In genomic region chr20:62804632-62805364, GRCh38 we compare ENCODE assay signal across 1 cellular context.
TF ChIP-seq lines count a peak whose summit lies in the region.

A gene with protein sequence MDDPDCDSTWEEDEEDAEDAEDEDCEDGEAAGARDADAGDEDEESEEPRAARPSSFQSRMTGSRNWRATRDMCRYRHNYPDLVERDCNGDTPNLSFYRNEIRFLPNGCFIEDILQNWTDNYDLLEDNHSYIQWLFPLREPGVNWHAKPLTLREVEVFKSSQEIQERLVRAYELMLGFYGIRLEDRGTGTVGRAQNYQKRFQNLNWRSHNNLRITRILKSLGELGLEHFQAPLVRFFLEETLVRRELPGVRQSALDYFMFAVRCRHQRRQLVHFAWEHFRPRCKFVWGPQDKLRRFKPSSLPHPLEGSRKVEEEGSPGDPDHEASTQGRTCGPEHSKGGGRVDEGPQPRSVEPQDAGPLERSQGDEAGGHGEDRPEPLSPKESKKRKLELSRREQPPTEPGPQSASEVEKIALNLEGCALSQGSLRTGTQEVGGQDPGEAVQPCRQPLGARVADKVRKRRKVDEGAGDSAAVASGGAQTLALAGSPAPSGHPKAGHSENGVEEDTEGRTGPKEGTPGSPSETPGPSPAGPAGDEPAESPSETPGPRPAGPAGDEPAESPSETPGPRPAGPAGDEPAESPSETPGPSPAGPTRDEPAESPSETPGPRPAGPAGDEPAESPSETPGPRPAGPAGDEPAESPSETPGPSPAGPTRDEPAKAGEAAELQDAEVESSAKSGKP (plus strand): TSS chr20:62804835. CDS start chr20:62804860, 25 bp downstream.

TF ChIP-seq in HepG2, 621 proteins besides CTCF, POLR2A, EP300 and RAD21 (continued from another document and continues in another):
- TF ChIP-seq, protein P1, sequence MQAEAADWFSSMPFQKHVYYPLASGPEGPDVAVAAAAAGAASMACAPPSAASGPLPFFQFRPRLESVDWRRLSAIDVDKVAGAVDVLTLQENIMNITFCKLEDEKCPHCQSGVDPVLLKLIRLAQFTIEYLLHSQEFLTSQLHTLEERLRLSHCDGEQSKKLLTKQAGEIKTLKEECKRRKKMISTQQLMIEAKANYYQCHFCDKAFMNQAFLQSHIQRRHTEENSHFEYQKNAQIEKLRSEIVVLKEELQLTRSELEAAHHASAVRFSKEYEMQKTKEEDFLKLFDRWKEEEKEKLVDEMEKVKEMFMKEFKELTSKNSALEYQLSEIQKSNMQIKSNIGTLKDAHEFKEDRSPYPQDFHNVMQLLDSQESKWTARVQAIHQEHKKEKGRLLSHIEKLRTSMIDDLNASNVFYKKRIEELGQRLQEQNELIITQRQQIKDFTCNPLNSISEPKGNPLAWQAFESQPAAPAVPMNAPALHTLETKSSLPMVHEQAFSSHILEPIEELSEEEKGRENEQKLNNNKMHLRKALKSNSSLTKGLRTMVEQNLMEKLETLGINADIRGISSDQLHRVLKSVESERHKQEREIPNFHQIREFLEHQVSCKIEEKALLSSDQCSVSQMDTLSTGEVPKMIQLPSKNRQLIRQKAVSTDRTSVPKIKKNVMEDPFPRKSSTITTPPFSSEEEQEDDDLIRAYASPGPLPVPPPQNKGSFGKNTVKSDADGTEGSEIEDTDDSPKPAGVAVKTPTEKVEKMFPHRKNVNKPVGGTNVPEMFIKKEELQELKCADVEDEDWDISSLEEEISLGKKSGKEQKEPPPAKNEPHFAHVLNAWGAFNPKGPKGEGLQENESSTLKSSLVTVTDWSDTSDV (CRISPR knock-in tag; IDR thresholded peaks at IDR 0.05): peak; percentile 74; the same call in 1 of the 2 replicates
- peak; percentile 56 for TF ChIP-seq ZNF343 (CRISPR knock-in tag; IDR thresholded peaks at IDR 0.05)
- TF ChIP-seq, protein P2, sequence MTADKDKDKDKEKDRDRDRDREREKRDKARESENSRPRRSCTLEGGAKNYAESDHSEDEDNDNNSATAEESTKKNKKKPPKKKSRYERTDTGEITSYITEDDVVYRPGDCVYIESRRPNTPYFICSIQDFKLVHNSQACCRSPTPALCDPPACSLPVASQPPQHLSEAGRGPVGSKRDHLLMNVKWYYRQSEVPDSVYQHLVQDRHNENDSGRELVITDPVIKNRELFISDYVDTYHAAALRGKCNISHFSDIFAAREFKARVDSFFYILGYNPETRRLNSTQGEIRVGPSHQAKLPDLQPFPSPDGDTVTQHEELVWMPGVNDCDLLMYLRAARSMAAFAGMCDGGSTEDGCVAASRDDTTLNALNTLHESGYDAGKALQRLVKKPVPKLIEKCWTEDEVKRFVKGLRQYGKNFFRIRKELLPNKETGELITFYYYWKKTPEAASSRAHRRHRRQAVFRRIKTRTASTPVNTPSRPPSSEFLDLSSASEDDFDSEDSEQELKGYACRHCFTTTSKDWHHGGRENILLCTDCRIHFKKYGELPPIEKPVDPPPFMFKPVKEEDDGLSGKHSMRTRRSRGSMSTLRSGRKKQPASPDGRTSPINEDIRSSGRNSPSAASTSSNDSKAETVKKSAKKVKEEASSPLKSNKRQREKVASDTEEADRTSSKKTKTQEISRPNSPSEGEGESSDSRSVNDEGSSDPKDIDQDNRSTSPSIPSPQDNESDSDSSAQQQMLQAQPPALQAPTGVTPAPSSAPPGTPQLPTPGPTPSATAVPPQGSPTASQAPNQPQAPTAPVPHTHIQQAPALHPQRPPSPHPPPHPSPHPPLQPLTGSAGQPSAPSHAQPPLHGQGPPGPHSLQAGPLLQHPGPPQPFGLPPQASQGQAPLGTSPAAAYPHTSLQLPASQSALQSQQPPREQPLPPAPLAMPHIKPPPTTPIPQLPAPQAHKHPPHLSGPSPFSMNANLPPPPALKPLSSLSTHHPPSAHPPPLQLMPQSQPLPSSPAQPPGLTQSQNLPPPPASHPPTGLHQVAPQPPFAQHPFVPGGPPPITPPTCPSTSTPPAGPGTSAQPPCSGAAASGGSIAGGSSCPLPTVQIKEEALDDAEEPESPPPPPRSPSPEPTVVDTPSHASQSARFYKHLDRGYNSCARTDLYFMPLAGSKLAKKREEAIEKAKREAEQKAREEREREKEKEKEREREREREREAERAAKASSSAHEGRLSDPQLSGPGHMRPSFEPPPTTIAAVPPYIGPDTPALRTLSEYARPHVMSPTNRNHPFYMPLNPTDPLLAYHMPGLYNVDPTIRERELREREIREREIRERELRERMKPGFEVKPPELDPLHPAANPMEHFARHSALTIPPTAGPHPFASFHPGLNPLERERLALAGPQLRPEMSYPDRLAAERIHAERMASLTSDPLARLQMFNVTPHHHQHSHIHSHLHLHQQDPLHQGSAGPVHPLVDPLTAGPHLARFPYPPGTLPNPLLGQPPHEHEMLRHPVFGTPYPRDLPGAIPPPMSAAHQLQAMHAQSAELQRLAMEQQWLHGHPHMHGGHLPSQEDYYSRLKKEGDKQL (CRISPR knock-in tag; IDR thresholded peaks at IDR 0.05; ENCODE audit: low read depth): no peak
- TF ChIP-seq TGIF2 (CRISPR knock-in tag; IDR thresholded peaks at IDR 0.05): peak; percentile 70; the same call in 1 of the 2 replicates
- peak; percentile 68; the same call in 1 of the 2 replicates for TF ChIP-seq POGK (CRISPR knock-in tag; conservative IDR thresholded peaks at IDR 0.05)
- peak; percentile 53; the same call in 1 of the 2 replicates for TF ChIP-seq ZNF503 (CRISPR knock-in tag; IDR thresholded peaks at IDR 0.05)
- TF ChIP-seq KLF16 (CRISPR knock-in tag; IDR thresholded peaks at IDR 0.05): 0 out of 4 replicates have a peak, but pooled peaks of 1 of the 2 experiments have one; percentile 29
- peak; percentile 86; the same call in 1 of the 2 replicates for TF ChIP-seq TMF1 (CRISPR knock-in tag; IDR thresholded peaks at IDR 0.05; ENCODE audit: low read depth)
- peak; percentile 54; the same call in 1 of the 2 replicates for TF ChIP-seq ERF (CRISPR knock-in tag; IDR thresholded peaks at IDR 0.05)
- peak; percentile 75; the same call in 2 of the 3 replicates for TF ChIP-seq MXI1 (IDR thresholded peaks at IDR 0.05; ENCODE audit: borderline replicate concordance, low read depth, low read length)
- TF ChIP-seq ZNF780A (CRISPR knock-in tag; IDR thresholded peaks at IDR 0.05): 0 out of 2 replicates have a peak, but pooled peaks have one; percentile 46
- TF ChIP-seq, protein P3, sequence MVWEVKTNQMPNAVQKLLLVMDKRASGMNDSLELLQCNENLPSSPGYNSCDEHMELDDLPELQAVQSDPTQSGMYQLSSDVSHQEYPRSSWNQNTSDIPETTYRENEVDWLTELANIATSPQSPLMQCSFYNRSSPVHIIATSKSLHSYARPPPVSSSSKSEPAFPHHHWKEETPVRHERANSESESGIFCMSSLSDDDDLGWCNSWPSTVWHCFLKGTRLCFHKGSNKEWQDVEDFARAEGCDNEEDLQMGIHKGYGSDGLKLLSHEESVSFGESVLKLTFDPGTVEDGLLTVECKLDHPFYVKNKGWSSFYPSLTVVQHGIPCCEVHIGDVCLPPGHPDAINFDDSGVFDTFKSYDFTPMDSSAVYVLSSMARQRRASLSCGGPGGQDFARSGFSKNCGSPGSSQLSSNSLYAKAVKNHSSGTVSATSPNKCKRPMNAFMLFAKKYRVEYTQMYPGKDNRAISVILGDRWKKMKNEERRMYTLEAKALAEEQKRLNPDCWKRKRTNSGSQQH (CRISPR knock-in tag; IDR thresholded peaks at IDR 0.05; ENCODE audit: low read depth): no peak; the same call in 1 of the 2 replicates
- TF ChIP-seq ZNF577 (CRISPR knock-in tag; IDR thresholded peaks at IDR 0.05; ENCODE audit: borderline replicate concordance, low read depth): no peak
- TF ChIP-seq KAT8 (CRISPR knock-in tag; IDR thresholded peaks at IDR 0.05): 0 out of 2 replicates have a peak, but pooled peaks have one; percentile 28
- TF ChIP-seq ZNF644 (CRISPR knock-in tag; IDR thresholded peaks at IDR 0.05; ENCODE audit: low read depth): no peak
- peak in 1 of 2 experiments; percentile 27; a peak in 1 of 4 replicates for TF ChIP-seq NR2F1 (CRISPR knock-in tag; IDR thresholded peaks at IDR 0.05)
- TF ChIP-seq, protein P4, sequence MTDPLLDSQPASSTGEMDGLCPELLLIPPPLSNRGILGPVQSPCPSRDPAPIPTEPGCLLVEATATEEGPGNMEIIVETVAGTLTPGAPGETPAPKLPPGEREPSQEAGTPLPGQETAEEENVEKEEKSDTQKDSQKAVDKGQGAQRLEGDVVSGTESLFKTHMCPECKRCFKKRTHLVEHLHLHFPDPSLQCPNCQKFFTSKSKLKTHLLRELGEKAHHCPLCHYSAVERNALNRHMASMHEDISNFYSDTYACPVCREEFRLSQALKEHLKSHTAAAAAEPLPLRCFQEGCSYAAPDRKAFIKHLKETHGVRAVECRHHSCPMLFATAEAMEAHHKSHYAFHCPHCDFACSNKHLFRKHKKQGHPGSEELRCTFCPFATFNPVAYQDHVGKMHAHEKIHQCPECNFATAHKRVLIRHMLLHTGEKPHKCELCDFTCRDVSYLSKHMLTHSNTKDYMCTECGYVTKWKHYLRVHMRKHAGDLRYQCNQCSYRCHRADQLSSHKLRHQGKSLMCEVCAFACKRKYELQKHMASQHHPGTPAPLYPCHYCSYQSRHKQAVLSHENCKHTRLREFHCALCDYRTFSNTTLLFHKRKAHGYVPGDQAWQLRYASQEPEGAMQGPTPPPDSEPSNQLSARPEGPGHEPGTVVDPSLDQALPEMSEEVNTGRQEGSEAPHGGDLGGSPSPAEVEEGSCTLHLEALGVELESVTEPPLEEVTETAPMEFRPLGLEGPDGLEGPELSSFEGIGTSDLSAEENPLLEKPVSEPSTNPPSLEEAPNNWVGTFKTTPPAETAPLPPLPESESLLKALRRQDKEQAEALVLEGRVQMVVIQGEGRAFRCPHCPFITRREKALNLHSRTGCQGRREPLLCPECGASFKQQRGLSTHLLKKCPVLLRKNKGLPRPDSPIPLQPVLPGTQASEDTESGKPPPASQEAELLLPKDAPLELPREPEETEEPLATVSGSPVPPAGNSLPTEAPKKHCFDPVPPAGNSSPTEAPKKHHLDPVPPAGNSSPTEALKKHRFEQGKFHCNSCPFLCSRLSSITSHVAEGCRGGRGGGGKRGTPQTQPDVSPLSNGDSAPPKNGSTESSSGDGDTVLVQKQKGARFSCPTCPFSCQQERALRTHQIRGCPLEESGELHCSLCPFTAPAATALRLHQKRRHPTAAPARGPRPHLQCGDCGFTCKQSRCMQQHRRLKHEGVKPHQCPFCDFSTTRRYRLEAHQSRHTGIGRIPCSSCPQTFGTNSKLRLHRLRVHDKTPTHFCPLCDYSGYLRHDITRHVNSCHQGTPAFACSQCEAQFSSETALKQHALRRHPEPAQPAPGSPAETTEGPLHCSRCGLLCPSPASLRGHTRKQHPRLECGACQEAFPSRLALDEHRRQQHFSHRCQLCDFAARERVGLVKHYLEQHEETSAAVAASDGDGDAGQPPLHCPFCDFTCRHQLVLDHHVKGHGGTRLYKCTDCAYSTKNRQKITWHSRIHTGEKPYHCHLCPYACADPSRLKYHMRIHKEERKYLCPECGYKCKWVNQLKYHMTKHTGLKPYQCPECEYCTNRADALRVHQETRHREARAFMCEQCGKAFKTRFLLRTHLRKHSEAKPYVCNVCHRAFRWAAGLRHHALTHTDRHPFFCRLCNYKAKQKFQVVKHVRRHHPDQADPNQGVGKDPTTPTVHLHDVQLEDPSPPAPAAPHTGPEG (CRISPR knock-in tag; IDR thresholded peaks at IDR 0.05): peak; percentile 63; the same call in 1 of the 2 replicates
- peak; percentile 85 for TF ChIP-seq IKZF4 (CRISPR knock-in tag; IDR thresholded peaks at IDR 0.05; ENCODE audit: borderline replicate concordance, low read depth, not compliant biosample characterization)
- TF ChIP-seq ZSCAN30 (CRISPR knock-in tag; IDR thresholded peaks at IDR 0.05): no peak
- TF ChIP-seq, protein P5, sequence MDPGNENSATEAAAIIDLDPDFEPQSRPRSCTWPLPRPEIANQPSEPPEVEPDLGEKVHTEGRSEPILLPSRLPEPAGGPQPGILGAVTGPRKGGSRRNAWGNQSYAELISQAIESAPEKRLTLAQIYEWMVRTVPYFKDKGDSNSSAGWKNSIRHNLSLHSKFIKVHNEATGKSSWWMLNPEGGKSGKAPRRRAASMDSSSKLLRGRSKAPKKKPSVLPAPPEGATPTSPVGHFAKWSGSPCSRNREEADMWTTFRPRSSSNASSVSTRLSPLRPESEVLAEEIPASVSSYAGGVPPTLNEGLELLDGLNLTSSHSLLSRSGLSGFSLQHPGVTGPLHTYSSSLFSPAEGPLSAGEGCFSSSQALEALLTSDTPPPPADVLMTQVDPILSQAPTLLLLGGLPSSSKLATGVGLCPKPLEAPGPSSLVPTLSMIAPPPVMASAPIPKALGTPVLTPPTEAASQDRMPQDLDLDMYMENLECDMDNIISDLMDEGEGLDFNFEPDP (CRISPR knock-in tag; conservative IDR thresholded peaks at IDR 0.05): peak; percentile 96; the same call in 1 of the 2 replicates
- peak; percentile 83 for TF ChIP-seq ZBTB2 (CRISPR knock-in tag; IDR thresholded peaks at IDR 0.05; ENCODE audit: low read depth)
- peak; percentile 89 for TF ChIP-seq ZNF589 (CRISPR knock-in tag; conservative IDR thresholded peaks at IDR 0.05)
- TF ChIP-seq HOXA3 (CRISPR knock-in tag; IDR thresholded peaks at IDR 0.05): peak; percentile 45; the same call in 1 of the 2 replicates
- TF ChIP-seq POLR2G (IDR thresholded peaks at IDR 0.05; ENCODE audit: low read depth, low read length): peak; percentile 55; the same call in 1 of the 2 replicates
- TF ChIP-seq MYC (CRISPR knock-in tag; IDR thresholded peaks at IDR 0.05; ENCODE audit: borderline replicate concordance): peak; percentile 80; the same call in 1 of the 2 replicates
